26 cellular contexts compared by ENCODE assay signal in genomic region chr7:107039199-107039900, GRCh38.
"Had no signal": no experiment of that assay in that cellular context is flagged by ENCODE, and none has a peak within 500 bp of the region (broad histone marks: within the 10 kb centered on the region; RNA-seq: fewer than 3 reads in every experiment).

No MANE protein-coding gene starts in this region.

- H3K4me1 ChIP-seq: breast epithelium, colonic mucosa had no signal

- ATAC-seq: activated CD8-positive, alpha-beta T cell treated with anti-CD3 and anti-CD28 coated beads for 36 hours; activated T-cell treated with anti-CD3 and anti-CD28 coated beads, Interleukin-2, amount 50 U/mL, for 72 hours; Panc1; Right ventricle myocardium inferior; T-cell had no signal

- H3K36me3 Mint-ChIP-seq: activated naive CD4-positive, alpha-beta T cell treated with anti-CD3 and anti-CD28 coated beads, Interleukin-2, amount 10 ng/mL, durations not matched to agents 7 days and 5 days; activated naive CD8-positive, alpha-beta T cell treated with anti-CD3 and anti-CD28 coated beads for 36 hours; T-cell had no signal

- H3K4me3 ChIP-seq: breast epithelium, colonic mucosa, SK-N-MC had no signal

- H3K9me3 Mint-ChIP-seq: activated T-helper 2 cell treated with anti-CD3 and anti-CD28 coated beads, Interferon-gamma antibody, Interleukin-2, Interleukin-4, amounts not matched to agents 10 μg/mL and 5 μg/mL and 100 μg/mL, durations not matched to agents 14 hours and 24 hours and 36 hours had no signal

- H3K9me3 ChIP-seq: breast epithelium, colonic mucosa had no signal

- H3K27ac ChIP-seq: breast epithelium, colonic mucosa, SK-N-MC, WERI-Rb-1 had no signal

- H3K36me3 ChIP-seq: breast epithelium, colonic mucosa, WERI-Rb-1 had no signal

- H3K4me3 Mint-ChIP-seq: activated CD8-positive, alpha-beta T cell treated with anti-CD3 and anti-CD28 coated beads for 36 hours; activated naive CD4-positive, alpha-beta T cell treated with anti-CD3 and anti-CD28 coated beads, Interleukin-2, amount 10 ng/mL, durations not matched to agents 7 days and 5 days; activated naive CD8-positive, alpha-beta T cell treated with anti-CD3 and anti-CD28 coated beads for 36 hours; activated T-cell treated with anti-CD3 and anti-CD28 coated beads, Interleukin-2, amount 50 U/mL, for 72 hours; T-cell had no signal

- H3K27ac Mint-ChIP-seq: activated CD8-positive, alpha-beta T cell treated with anti-CD3 and anti-CD28 coated beads for 36 hours; activated naive CD4-positive, alpha-beta T cell treated with anti-CD3 and anti-CD28 coated beads, Interleukin-2, amount 10 ng/mL, durations not matched to agents 7 days and 5 days; activated naive CD8-positive, alpha-beta T cell treated with anti-CD3 and anti-CD28 coated beads for 36 hours; activated T-cell treated with anti-CD3 and anti-CD28 coated beads, Interleukin-2, amount 50 U/mL, for 72 hours; activated T-helper 2 cell treated with anti-CD3 and anti-CD28 coated beads, Interferon-gamma antibody, Interleukin-2, Interleukin-4, amounts not matched to agents 10 μg/mL and 5 μg/mL and 100 μg/mL, durations not matched to agents 14 hours and 24 hours and 36 hours; T-cell had no signal

- DNase-seq: activated CD4-positive, alpha-beta T cell treated with anti-CD3 and anti-CD28 coated beads for 4 hours; activated CD8-positive, alpha-beta memory T cell treated with anti-CD3 and anti-CD28 coated beads, Interleukin-2, amount 50 U/mL, for 4 hours; activated CD8-positive, alpha-beta T cell treated with anti-CD3 and anti-CD28 coated beads for 36 hours; activated gamma-delta T cell treated with Interleukin-2 at 50 U/mL for 16 hours; activated naive CD4-positive, alpha-beta T cell treated with anti-CD3 and anti-CD28 coated beads, Interleukin-2, amount 10 ng/mL, durations not matched to agents 7 days and 5 days; activated naive CD8-positive, alpha-beta T cell treated with anti-CD3 and anti-CD28 coated beads for 36 hours; activated T-cell treated with anti-CD3 and anti-CD28 coated beads, Interleukin-2, amount 50 U/mL, for 72 hours; anterior cingulate cortex; caudate nucleus; colonic mucosa; MM.1S; NCI-H1105 treated with DMSO at 0.1 percent for 48 hours; NCI-H1694; NCI-H2081; NCI-H510A treated with DMSO at 0.1 percent for 48 hours; NCI-H69; RPMI8226; T-cell; T-helper 2 cell; T1000; WERI-Rb-1 had no signal

- H3K27me3 ChIP-seq: breast epithelium, colonic mucosa had no signal

- H3K27me3 Mint-ChIP-seq: T-cell had no signal
